In the genomic region with DNA sequence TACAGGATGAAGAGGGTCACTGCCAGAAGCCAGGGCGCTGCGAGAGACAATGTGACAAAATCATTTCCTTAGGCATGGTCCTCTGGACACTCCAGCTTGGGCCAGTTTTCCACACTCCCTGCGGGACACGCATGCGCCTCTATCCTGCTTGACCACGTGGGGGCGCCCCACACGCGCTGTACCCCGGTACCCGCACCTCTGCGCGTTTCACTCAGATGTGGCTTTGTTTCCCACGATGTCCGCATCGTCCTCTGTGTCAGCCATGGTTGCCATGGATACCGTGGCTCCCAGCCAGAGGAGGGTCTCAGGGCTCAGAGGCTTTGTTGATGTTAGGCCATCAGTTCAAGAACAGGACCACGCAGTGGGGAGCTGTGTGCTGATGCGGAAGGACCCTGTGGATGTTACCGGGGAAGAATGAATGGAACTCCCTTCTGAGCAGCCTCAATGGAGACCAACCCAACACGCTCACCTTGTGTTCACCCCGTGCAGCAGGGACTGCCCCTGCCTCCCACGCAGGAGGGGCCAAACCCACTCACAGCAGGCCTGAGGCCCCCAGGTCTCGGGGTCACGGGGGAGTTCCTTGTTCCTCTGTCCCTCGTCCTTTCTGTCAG, we compare ENCODE assay signal across 8 cellular contexts.
DNase-seq lines count a peak whose midpoint lies in the region; ATAC-seq and TF ChIP-seq lines count a peak whose summit lies in the region.

No MANE protein-coding gene starts in this region.

- H3K9me3 Mint-ChIP-seq in mesothelial cell of epicardium, result peaks cover 9% of the 10 kb centered on the region
- no peaks in the 10 kb centered on the region for H3K9me3 Mint-ChIP-seq in stimulated activated naive B cell treated with anti-CD40 and anti-IgM and Interleukin-4, amounts not matched to agents 10 μg/mL and 1 μg/mL and 100 μg/mL, for 72 hours

- DNase-seq in NCI-H2227 (lab: John Stamatoyannopoulos, UW; ENCODE audit: unreplicated experiment) (peak; percentile 56), NCI-H2227 treated with DMSO at 0.1 percent for 48 hours (lab: John Stamatoyannopoulos, UW) (no peak), NCI-H1930 (lab: John Stamatoyannopoulos, UW) (peak; percentile 57 to 69), mesothelial cell of epicardium (ENCODE audit: low spot score in 2 of 2, unreplicated experiment in 2 of 2) (peak; percentile 38 to 65)
- peak; percentile 71 for DNase-seq in activated CD4-positive, alpha-beta T cell treated with anti-CD3 and anti-CD28 coated beads for 48 hours
- peak; percentile 18 for DNase-seq in effector CD4-positive, alpha-beta T cell
- peak; percentile 9 for DNase-seq in stimulated activated naive B cell treated with anti-CD40 and anti-IgM and Interleukin-4, amounts not matched to agents 10 μg/mL and 1 μg/mL and 100 μg/mL, for 72 hours

- peak; percentile 53 for TF ChIP-seq CTCF in mesothelial cell of epicardium (IDR thresholded peaks at IDR 0.05; ENCODE audit: unreplicated experiment)

- H3K4me1 Mint-ChIP-seq in mesothelial cell of epicardium, result no peaks in the 10 kb centered on the region
- peaks cover 19 to 27% of the 10 kb centered on the region in 2 donors for H3K4me1 Mint-ChIP-seq in stimulated activated naive B cell treated with anti-CD40 and anti-IgM and Interleukin-4, amounts not matched to agents 10 μg/mL and 1 μg/mL and 100 μg/mL, for 72 hours

- no peaks in the 10 kb centered on the region for H3K36me3 Mint-ChIP-seq in mesothelial cell of epicardium
- H3K36me3 Mint-ChIP-seq in stimulated activated naive B cell treated with anti-CD40 and anti-IgM and Interleukin-4, amounts not matched to agents 10 μg/mL and 1 μg/mL and 100 μg/mL, for 72 hours, result no peaks in the 10 kb centered on the region

- no peak overlapping the region for H3K4me3 Mint-ChIP-seq in mesothelial cell of epicardium
- no peak overlapping the region for H3K4me3 Mint-ChIP-seq in stimulated activated naive B cell treated with anti-CD40 and anti-IgM and Interleukin-4, amounts not matched to agents 10 μg/mL and 1 μg/mL and 100 μg/mL, for 72 hours

- peak; percentile 64 to 65 for ATAC-seq in stimulated activated naive B cell treated with anti-CD40 and anti-IgM and Interleukin-4, amounts not matched to agents 10 μg/mL and 1 μg/mL and 100 μg/mL, for 72 hours (replicated peaks)
- ATAC-seq in GM21423 (IDR thresholded peaks at IDR 0.05; ENCODE audit: unreplicated experiment), result no peak

- H3K27ac Mint-ChIP-seq in mesothelial cell of epicardium, result no peak overlapping the region
- H3K27ac Mint-ChIP-seq in stimulated activated naive B cell treated with anti-CD40 and anti-IgM and Interleukin-4, amounts not matched to agents 10 μg/mL and 1 μg/mL and 100 μg/mL, for 72 hours, result no peak overlapping the region

- peaks cover 65% of the 10 kb centered on the region for H3K27me3 Mint-ChIP-seq in mesothelial cell of epicardium (ENCODE audit: low read depth)
- H3K27me3 Mint-ChIP-seq in stimulated activated naive B cell treated with anti-CD40 and anti-IgM and Interleukin-4, amounts not matched to agents 10 μg/mL and 1 μg/mL and 100 μg/mL, for 72 hours, result peaks cover 18 to 26% of the 10 kb centered on the region in 2 donors
